In the genomic region with DNA sequence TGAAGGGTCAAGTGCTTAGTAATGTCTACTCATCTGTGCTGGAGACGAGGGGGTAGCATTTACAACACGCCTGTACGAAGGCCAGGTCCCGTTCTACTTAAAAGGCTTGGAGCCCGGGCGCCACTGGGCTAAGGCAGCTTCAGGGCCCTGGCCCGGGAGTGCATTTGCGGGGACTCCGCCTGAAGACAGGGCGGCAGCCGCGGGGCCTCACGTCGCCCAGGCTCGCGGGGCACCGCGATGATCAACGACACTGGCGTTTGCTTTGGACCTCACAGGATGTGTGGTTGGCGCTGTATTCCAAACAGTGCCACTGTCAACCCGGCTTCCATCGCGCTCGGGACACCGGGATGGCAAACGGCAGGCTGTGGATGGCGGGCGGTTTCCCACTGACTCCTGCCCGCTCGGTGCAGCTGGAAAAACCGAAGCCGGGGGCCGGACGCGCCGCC, we compare ENCODE assay signal across 8 cellular contexts. TPM values are rescaled to one million over a fixed set of nuclear protein-coding genes. Genes with fewer than 3 reads are reported as not detected.
A peak's percentile ranks its signal among the peaks of the same experiment; 100 is the strongest.
DNase-seq lines count a peak whose midpoint lies in the region; ATAC-seq and TF ChIP-seq lines count a peak whose summit lies in the region.

No MANE protein-coding gene starts in this region.

- peak overlapping the region; percentile 98 for H3K27ac ChIP-seq in right cardiac atrium (ENCODE audit: low read length)

- TF ChIP-seq CTCF in retinal pigment epithelial cell (conservative IDR thresholded peaks at IDR 0.05; ENCODE audit: low read depth, low read length): no peak

- no peaks in the 10 kb centered on the region for H3K27me3 ChIP-seq in right cardiac atrium (ENCODE audit: control insufficient read depth, insufficient read depth)

- H3K4me3 ChIP-seq in Jurkat, Clone E6-1 (ENCODE audit: low read length): peak overlapping the region; percentile 72
- H3K4me3 ChIP-seq in right cardiac atrium (ENCODE audit: low read length): peak overlapping the region; percentile 94
- peak overlapping the region; percentile 65 for H3K4me3 ChIP-seq in retinal pigment epithelial cell (ENCODE audit: low read length)

- DNase-seq in CD1c-positive myeloid dendritic cell (ENCODE audit: extremely low spot score) (peak; percentile 55), SW 1271 (lab: John Stamatoyannopoulos, UW) (peak; percentile 60 to 86), amniotic epithelial cell (ENCODE audit: low read depth) (peak; percentile 59), right cardiac atrium (peak; percentile 66 to 84 (median 82)), retinal pigment epithelial cell (ENCODE audit: low read depth) (no peak), NCI-H2029 (lab: John Stamatoyannopoulos, UW) (no peak)
- no peak for DNase-seq in Jurkat, Clone E6-1 (ENCODE audit: low read depth, low spot score)

- H3K4me1 ChIP-seq in right cardiac atrium (ENCODE audit: control insufficient read depth, insufficient read depth, low read length): peaks cover 12% of the 10 kb centered on the region

- ATAC-seq in GM19463 (IDR thresholded peaks at IDR 0.05; ENCODE audit: unreplicated experiment) (peak; percentile 7), right cardiac atrium (peak; percentile 29 to 37)

- WGBS in right cardiac atrium: under 1% methylated on average over 37 of the region's 37 CpGs

- intact Hi-C loops in right cardiac atrium (cut with DNase I): loop anchor here in 1 of 4 donors (10.0 kb wide), 1 partner anchor 87 kb away; no protein-coding TSS in a partner anchor

- no peaks in the 10 kb centered on the region for H3K9me3 ChIP-seq in right cardiac atrium (ENCODE audit: control insufficient read depth, low read length)

RNA-seq across cellular contexts. Expression of a gene that starts 1.1 kb away (rescaled TPM):
- polyA plus RNA-seq in Jurkat, Clone E6-1 (2012; ENCODE audit: insufficient read depth, insufficient read length): 34.9 TPM
- total RNA-seq in right cardiac atrium: 10 to 100 TPM; 11.2 to 14.5 (median 12.3) TPM
- polyA plus RNA-seq in right cardiac atrium: 4.7 TPM

Comparison
In these comparisons a context has a peak if more than half of its experiments do, and no peak if none do; other contexts are left out.
1. DNase-seq: peak in CD1c-positive myeloid dendritic cell (single experiment), SW 1271 (2 of 2), amniotic epithelial cell (single experiment) and right cardiac atrium (3 of 3); none in Jurkat, Clone E6-1 (single experiment), retinal pigment epithelial cell (single experiment) and NCI-H2029 (single experiment).
2. Peak in every context shown above with its lines, with median percentiles within 50 percentile points of each other: H3K4me3 ChIP-seq.